In the genomic region with DNA sequence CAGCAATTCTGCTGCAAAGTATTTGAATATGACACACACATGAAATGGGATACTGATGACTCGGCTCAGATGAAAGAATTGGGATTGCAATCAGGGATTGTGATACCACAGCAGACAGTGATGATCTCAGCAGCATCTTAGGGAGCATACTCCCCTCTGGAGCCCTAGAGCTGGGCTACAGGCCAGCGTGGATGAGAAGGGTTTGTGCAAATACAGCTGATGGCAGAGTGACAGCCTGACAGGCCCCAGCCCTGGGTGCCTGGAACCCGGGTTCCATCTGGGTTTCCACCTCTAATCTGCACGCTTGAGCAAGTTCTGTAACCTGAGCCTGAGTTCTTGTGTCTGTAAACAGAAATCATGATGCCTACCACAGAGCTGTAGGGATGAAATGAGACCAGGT, we compare ENCODE assay signal across 12 cellular contexts.
A peak's percentile ranks its signal among the peaks of the same experiment; 100 is the strongest.
DNase-seq lines count a peak whose midpoint lies in the region; TF ChIP-seq lines count a peak whose summit lies in the region.
"Had no signal": no experiment of that assay in that cellular context is flagged by ENCODE, and none has a peak within 500 bp of the region (broad histone marks: within the 10 kb centered on the region; RNA-seq: fewer than 3 reads in every experiment).

No MANE protein-coding gene starts in this region.

- H3K9me3 ChIP-seq in PC-9 (ENCODE audit: insufficient read depth, low read depth): no peaks in the 10 kb centered on the region
- no peaks in the 10 kb centered on the region for H3K9me3 ChIP-seq in testis
- H3K9me3 ChIP-seq: thoracic aorta had no signal

- H3K4me3 ChIP-seq in PC-9 (no peak overlapping the region), testis (no peak overlapping the region)
- H3K4me3 ChIP-seq: K562, thoracic aorta had no signal

- BruUV-seq in PC-9 (replicated peaks; lab: Mats Ljungman, UMichigan): no TSS peak

- H3F3A ChIP-seq in PC-9 (ENCODE audit: insufficient read depth, low read depth): no peaks in the 10 kb centered on the region

- WGBS in testis, 2 donors: 80 to 89% methylated on average over 3 to 4 of the region's 4 CpGs

- CTCF ChIA-PET in PC-9 (lab: Charles Lee): no interaction called here

- no peaks in the 10 kb centered on the region for H4K20me1 ChIP-seq in PC-9 (ENCODE audit: insufficient read depth)

- H3K9me2 ChIP-seq in PC-9 (ENCODE audit: insufficient read depth): no peaks in the 10 kb centered on the region

- H3K36me3 ChIP-seq in PC-9 (ENCODE audit: low read depth) (no peaks in the 10 kb centered on the region), testis (ENCODE audit: low read depth, missing control alignments) (no peaks in the 10 kb centered on the region)
- H3K36me3 ChIP-seq: thoracic aorta had no signal

- no peak overlapping the region for H3K4me2 ChIP-seq in PC-9

- TF ChIP-seq POLR2A in testis (IDR thresholded peaks at IDR 0.05): no peak

- intact Hi-C loops in PC-9 (cut with micrococcal nuclease; ENCODE audit: unreplicated experiment) (no loop called here), testis (cut with DNase I; ENCODE audit: low total_unique reads) (no loop called here)

- TF ChIP-seq CTCF in PC-9 (conservative IDR thresholded peaks at IDR 0.05) (no peak), testis (IDR thresholded peaks at IDR 0.05) (no peak)

- no peak overlapping the region for H2AFZ ChIP-seq in PC-9

- H3K27ac ChIP-seq in PC-9 (no peak overlapping the region), testis (no peak overlapping the region)
- H3K27ac ChIP-seq: thoracic aorta had no signal

- no peaks in the 10 kb centered on the region for H3K79me2 ChIP-seq in PC-9 (ENCODE audit: low read depth)

- H3K4me1 ChIP-seq in PC-9 (replicated peaks; ENCODE audit: insufficient read depth) (no peaks in the 10 kb centered on the region), testis (no peaks in the 10 kb centered on the region)

- POLR2A ChIA-PET in PC-9 (lab: Charles Lee; ENCODE audit: unreplicated experiment): no interaction called here

- H3K27me3 ChIP-seq in PC-9 (ENCODE audit: insufficient read depth, low read depth): peaks cover 18% of the 10 kb centered on the region
- no peaks in the 10 kb centered on the region for H3K27me3 ChIP-seq in testis

- DNase-seq in NCI-H1092 (lab: John Stamatoyannopoulos, UW) (peak; percentile 93), NCI-H2196 treated with DMSO at 0.1 percent for 48 hours (lab: John Stamatoyannopoulos, UW; ENCODE audit: unreplicated experiment) (peak; percentile 85), T1000 (lab: John Stamatoyannopoulos, UW) (peak; percentile 25), LoVo (ENCODE audit: low spot score) (no peak), retina (no peak), PC-9 (no peak), testis (no peak)
- DNase-seq: activated CD4-positive, alpha-beta T cell treated with anti-CD3 and anti-CD28 coated beads for 48 hours; activated T-cell treated with anti-CD3 and anti-CD28 coated beads, Interleukin-2, amount 50 U/mL, for 72 hours; CD8-positive, alpha-beta T cell had no signal

Comparison
In these comparisons a context has a peak if more than half of its experiments do, and no peak if none do; other contexts are left out.
1. DNase-seq: peak in NCI-H1092 (single experiment), NCI-H2196 treated with DMSO at 0.1 percent for 48 hours (single experiment) and T1000 (single experiment); none in LoVo (single experiment), retina (single experiment), PC-9 (0 of 2) and testis (single experiment).